In genomic region chr2:54602736-54603322, GRCh38 we compare ENCODE assay signal across 12 cellular contexts.
A peak's percentile ranks its signal among the peaks of the same experiment; 100 is the strongest.
DNase-seq lines count a peak whose midpoint lies in the region; ATAC-seq and TF ChIP-seq lines count a peak whose summit lies in the region.
"Had no signal": no experiment of that assay in that cellular context is flagged by ENCODE, and none has a peak within 500 bp of the region (broad histone marks: within the 10 kb centered on the region; RNA-seq: fewer than 3 reads in every experiment).

No MANE protein-coding gene starts in this region.

- H3K36me3 Mint-ChIP-seq in activated CD8-positive, alpha-beta memory T cell treated with anti-CD3 and anti-CD28 coated beads, Interleukin-2, amount 10 ng/mL, durations not matched to agents 7 days and 5 days: peaks cover 29% of the 10 kb centered on the region
- peaks cover 26% of the 10 kb centered on the region for H3K36me3 Mint-ChIP-seq in central memory CD8-positive, alpha-beta T cell (ENCODE audit: insufficient read depth)

- no peak for ATAC-seq in activated CD8-positive, alpha-beta memory T cell treated with anti-CD3 and anti-CD28 coated beads, Interleukin-2, amount 10 ng/mL, durations not matched to agents 7 days and 5 days
- ATAC-seq in central memory CD8-positive, alpha-beta T cell (replicated peaks; ENCODE audit: extremely low read depth, poor library complexity, severe bottlenecking): no peak
- ATAC-seq in esophagus mucosa (no peak), GM21529 (IDR thresholded peaks at IDR 0.05; ENCODE audit: unreplicated experiment) (no peak)
- ATAC-seq: left colon had no signal

- TF ChIP-seq POLR2A in tibial nerve (IDR thresholded peaks at IDR 0.05): no peak

- TF ChIP-seq CTCF in tibial nerve (IDR thresholded peaks at IDR 0.05): no peak

- H3K4me1 ChIP-seq in muscle layer of duodenum (ENCODE audit: control insufficient read depth in 1 of 2, insufficient read depth in 2 of 2, low read length in 2 of 2): peaks cover 61 to 82% of the 10 kb centered on the region in 2 donors
- H3K4me1 ChIP-seq in tibial nerve: peaks cover 0 to 98% (median 85%) of the 10 kb centered on the region in 4 donors

- H3K4me3 Mint-ChIP-seq in activated CD8-positive, alpha-beta memory T cell treated with anti-CD3 and anti-CD28 coated beads, Interleukin-2, amount 10 ng/mL, durations not matched to agents 7 days and 5 days: no peak overlapping the region
- H3K4me3 Mint-ChIP-seq in central memory CD8-positive, alpha-beta T cell: peak overlapping the region; percentile 34

- H3K27ac Mint-ChIP-seq in activated CD8-positive, alpha-beta memory T cell treated with anti-CD3 and anti-CD28 coated beads, Interleukin-2, amount 10 ng/mL, durations not matched to agents 7 days and 5 days: peak overlapping the region; percentile 42
- H3K27ac Mint-ChIP-seq in central memory CD8-positive, alpha-beta T cell (ENCODE audit: low read depth): peak overlapping the region; percentile 52

- no peaks in the 10 kb centered on the region for H3K9me3 Mint-ChIP-seq in activated CD8-positive, alpha-beta memory T cell treated with anti-CD3 and anti-CD28 coated beads, Interleukin-2, amount 10 ng/mL, durations not matched to agents 7 days and 5 days (ENCODE audit: low read depth)
- no peaks in the 10 kb centered on the region for H3K9me3 Mint-ChIP-seq in central memory CD8-positive, alpha-beta T cell

- H3K27me3 ChIP-seq in muscle layer of duodenum (ENCODE audit: low read depth, low read length): no peaks in the 10 kb centered on the region
- no peaks in the 10 kb centered on the region for H3K27me3 ChIP-seq in tibial nerve

- DNase-seq in activated CD8-positive, alpha-beta memory T cell treated with anti-CD3 and anti-CD28 coated beads, Interleukin-2, amount 10 ng/mL, durations not matched to agents 7 days and 5 days: no peak
- DNase-seq in activated CD8-positive, alpha-beta memory T cell treated with anti-CD3 and anti-CD28 coated beads, Interleukin-2, amount 50 U/mL, for 48 hours: no peak
- no peak for DNase-seq in central memory CD8-positive, alpha-beta T cell (ENCODE audit: low spot score in 2 of 2)
- DNase-seq in tibial nerve (ENCODE audit: low spot score in 2 of 2) (no peak), DMS79 treated with DMSO at 0.1 percent for 48 hours (lab: John Stamatoyannopoulos, UW) (no peak)
- DNase-seq: activated gamma-delta T cell, erythroblast, left colon, NCI-H510A treated with DMSO at 0.1 percent for 48 hours had no signal

- H3K4me3 ChIP-seq in muscle layer of duodenum (ENCODE audit: low read depth in 1 of 2, low read length in 2 of 2) (no peak overlapping the region), tibial nerve (no peak overlapping the region)

- H3K27ac ChIP-seq in muscle layer of duodenum (ENCODE audit: low read length): peak overlapping the region; percentile 37
- peak overlapping the region in 3 of 4 donors; percentile 52 to 81 (median 80) for H3K27ac ChIP-seq in tibial nerve

- H3K36me3 ChIP-seq in muscle layer of duodenum (ENCODE audit: control insufficient read depth in 1 of 2, insufficient read depth in 2 of 2, low read length in 2 of 2): peaks cover 0 to 11% of the 10 kb centered on the region in 2 donors
- peaks cover 0 to 5% (median 0%) of the 10 kb centered on the region in 3 donors for H3K36me3 ChIP-seq in tibial nerve

- H3K4me1 Mint-ChIP-seq in activated CD8-positive, alpha-beta memory T cell treated with anti-CD3 and anti-CD28 coated beads, Interleukin-2, amount 10 ng/mL, durations not matched to agents 7 days and 5 days: peaks cover 74% of the 10 kb centered on the region
- H3K4me1 Mint-ChIP-seq in central memory CD8-positive, alpha-beta T cell: peaks cover 71% of the 10 kb centered on the region

- TF ChIP-seq EP300 in tibial nerve (IDR thresholded peaks at IDR 0.05): no peak

- WGBS in tibial nerve, 2 donors: 37 to 43% methylated on average over 5 of the region's 5 CpGs

- H3K9me3 ChIP-seq in muscle layer of duodenum (ENCODE audit: control insufficient read depth in 1 of 2, low read length in 2 of 2) (no peaks in the 10 kb centered on the region), tibial nerve (no peaks in the 10 kb centered on the region)

- no peaks in the 10 kb centered on the region for H3K27me3 Mint-ChIP-seq in activated CD8-positive, alpha-beta memory T cell treated with anti-CD3 and anti-CD28 coated beads, Interleukin-2, amount 10 ng/mL, durations not matched to agents 7 days and 5 days
- no peaks in the 10 kb centered on the region for H3K27me3 Mint-ChIP-seq in central memory CD8-positive, alpha-beta T cell

- CTCF ChIA-PET in activated CD8-positive, alpha-beta memory T cell treated with anti-CD3 and anti-CD28 coated beads, Interleukin-2, amount 10 ng/mL, durations not matched to agents 7 days and 5 days (lab: Charles Lee): interaction anchor here (1.1 to 1.3 kb wide), 2 partner anchors 14 to 49 kb away, joined by 3 to 4 read pairs; no protein-coding TSS in a partner anchor
